ENCODE assay signal across 29 cellular contexts in genomic region chr18:26350961-26351360, GRCh38.
"Had no signal": no experiment of that assay in that cellular context is flagged by ENCODE, and none has a peak within 500 bp of the region (broad histone marks: within the 10 kb centered on the region; RNA-seq: fewer than 3 reads in every experiment).

No MANE protein-coding gene starts in this region.

- H3K79me2 ChIP-seq: parathyroid adenoma had no signal

- H3K36me3 ChIP-seq: ovary, right lobe of liver, sigmoid colon, stomach, tibial artery, transverse colon, upper lobe of right lung, uterus had no signal

- H3K27ac Mint-ChIP-seq: natural killer cell treated with Interleukin-12 subunit alpha and Interleukin-12 subunit beta and Interleukin-15 and Interleukin-18, amount 100 ng/mL, for 72 hours; nephron progenitor cell; progenitor cell of endocrine pancreas; stimulated activated effector memory CD8-positive, alpha-beta T cell treated with anti-CD3 and anti-CD28 coated beads, Interleukin-12 subunit alpha, Interleukin-12 subunit beta, amount 100 ng/mL, for 72 hours; stimulated activated naive B cell treated with anti-CD40 and anti-IgM and Interleukin-4, amounts not matched to agents 10 μg/mL and 1 μg/mL and 100 μg/mL, for 72 hours; stimulated activated naive CD8-positive, alpha-beta T cell treated with anti-CD3 and anti-CD28 coated beads, Interleukin-15, Interleukin-2, amounts not matched to agents 100 ng/mL and 50 ng/mL, for 24 hours; type B pancreatic cell had no signal

- H3K27me3 Mint-ChIP-seq: naive thymus-derived CD8-positive, alpha-beta T cell; natural killer cell treated with Interleukin-12 subunit alpha and Interleukin-12 subunit beta and Interleukin-15 and Interleukin-18, amount 100 ng/mL, for 72 hours; progenitor cell of endocrine pancreas; stimulated activated naive B cell treated with anti-CD40 and anti-IgM and Interleukin-4, amounts not matched to agents 10 μg/mL and 1 μg/mL and 100 μg/mL, for 72 hours; stimulated activated naive CD8-positive, alpha-beta T cell treated with anti-CD3 and anti-CD28 coated beads, Interleukin-15, Interleukin-2, amounts not matched to agents 100 ng/mL and 50 ng/mL, for 24 hours; type B pancreatic cell had no signal

- H2AFZ ChIP-seq: parathyroid adenoma had no signal

- H3K4me3 ChIP-seq: ovary, psoas muscle, right lobe of liver, sigmoid colon, stomach, testis, tibial artery, transverse colon, upper lobe of right lung, uterus had no signal

- H3K36me3 Mint-ChIP-seq: stimulated activated effector memory CD8-positive, alpha-beta T cell treated with anti-CD3 and anti-CD28 coated beads, Interleukin-12 subunit alpha, Interleukin-12 subunit beta, amount 100 ng/mL, for 72 hours had no signal

- ATAC-seq: naive thymus-derived CD8-positive, alpha-beta T cell; natural killer cell treated with Interleukin-12 subunit alpha and Interleukin-12 subunit beta and Interleukin-15 and Interleukin-18, amount 100 ng/mL, for 72 hours; psoas muscle; right cardiac atrium; right lobe of liver; stimulated activated effector memory CD8-positive, alpha-beta T cell treated with anti-CD3 and anti-CD28 coated beads, Interleukin-12 subunit alpha, Interleukin-12 subunit beta, amount 100 ng/mL, for 72 hours; stimulated activated naive B cell treated with anti-CD40 and anti-IgM and Interleukin-4, amounts not matched to agents 10 μg/mL and 1 μg/mL and 100 μg/mL, for 72 hours; upper lobe of right lung had no signal

- H3K27ac ChIP-seq: ovary, parathyroid adenoma, psoas muscle, right lobe of liver, sigmoid colon, stomach, testis, tibial artery, transverse colon, upper lobe of right lung, uterus had no signal

- H3K9ac ChIP-seq: parathyroid adenoma had no signal

- H3K9me3 ChIP-seq: ovary, right lobe of liver, testis, upper lobe of right lung, uterus had no signal

- H3K4me1 Mint-ChIP-seq: naive thymus-derived CD8-positive, alpha-beta T cell; nephron progenitor cell; neural crest cell; stimulated activated effector memory CD8-positive, alpha-beta T cell treated with anti-CD3 and anti-CD28 coated beads, Interleukin-12 subunit alpha, Interleukin-12 subunit beta, amount 100 ng/mL, for 72 hours; stimulated activated naive B cell treated with anti-CD40 and anti-IgM and Interleukin-4, amounts not matched to agents 10 μg/mL and 1 μg/mL and 100 μg/mL, for 72 hours had no signal

- H3K4me3 Mint-ChIP-seq: naive thymus-derived CD8-positive, alpha-beta T cell; natural killer cell treated with Interleukin-12 subunit alpha and Interleukin-12 subunit beta and Interleukin-15 and Interleukin-18, amount 100 ng/mL, for 72 hours; nephron progenitor cell; neural crest cell; stimulated activated effector memory CD8-positive, alpha-beta T cell treated with anti-CD3 and anti-CD28 coated beads, Interleukin-12 subunit alpha, Interleukin-12 subunit beta, amount 100 ng/mL, for 72 hours; stimulated activated naive B cell treated with anti-CD40 and anti-IgM and Interleukin-4, amounts not matched to agents 10 μg/mL and 1 μg/mL and 100 μg/mL, for 72 hours; stimulated activated naive CD8-positive, alpha-beta T cell treated with anti-CD3 and anti-CD28 coated beads, Interleukin-15, Interleukin-2, amounts not matched to agents 100 ng/mL and 50 ng/mL, for 24 hours; type B pancreatic cell had no signal

- H3K4me1 ChIP-seq: parathyroid adenoma, psoas muscle, right lobe of liver, sigmoid colon, stomach, testis, tibial artery, transverse colon, upper lobe of right lung, uterus had no signal

- H3K27me3 ChIP-seq: ovary, right lobe of liver, sigmoid colon, stomach, testis, tibial artery, transverse colon, upper lobe of right lung, uterus had no signal

- DNase-seq: naive thymus-derived CD8-positive, alpha-beta T cell; nephron progenitor cell; occipital lobe; ovary; posterior cingulate gyrus; psoas muscle; right cardiac atrium; right lobe of liver; sigmoid colon; small intestine; stimulated activated CD4-positive, alpha-beta T cell treated with anti-CD3 and anti-CD28 coated beads, Interleukin-15, amount 100 ng/mL, for 24 hours; stimulated activated CD4-positive, alpha-beta T cell treated with anti-CD3 and anti-CD28 coated beads, Interleukin-2, amount 100 ng/mL, for 24 hours; stimulated activated CD4-positive, alpha-beta T cell treated with anti-CD3 and anti-CD28 coated beads, Interleukin-2, amount 100 ng/mL, for 48 hours; stimulated activated CD4-positive, alpha-beta T cell treated with anti-CD3 and anti-CD28 coated beads, Interleukin-4, amount 100 ng/mL, for 24 hours; stimulated activated naive B cell treated with anti-CD40 and anti-IgM and Interleukin-4, amounts not matched to agents 10 μg/mL and 1 μg/mL and 100 μg/mL, for 72 hours; stimulated activated naive CD4-positive, alpha-beta T cell treated with Interleukin-2 at 50 U/mL for 16 hours; stomach; testis; tibial artery; transverse colon; upper lobe of right lung; uterus had no signal
